Comparison of ENCODE assay signal across 29 cellular contexts in genomic region chr6:139047677-139048076, GRCh38.
"Had no signal": no experiment of that assay in that cellular context is flagged by ENCODE, and none has a peak within 500 bp of the region (broad histone marks: within the 10 kb centered on the region; RNA-seq: fewer than 3 reads in every experiment).

No MANE protein-coding gene starts in this region.

- ATAC-seq: mucosa of descending colon; naive thymus-derived CD4-positive, alpha-beta T cell; natural killer cell treated with Interleukin-12 subunit alpha and Interleukin-12 subunit beta and Interleukin-15 and Interleukin-18, amount 100 ng/mL, for 72 hours; pancreas; right cardiac atrium; stimulated activated effector memory CD8-positive, alpha-beta T cell treated with anti-CD3 and anti-CD28 coated beads, Interleukin-12 subunit alpha, Interleukin-12 subunit beta, amount 100 ng/mL, for 72 hours; upper lobe of right lung had no signal

- H3K9me3 ChIP-seq: left ventricle myocardium inferior, mucosa of descending colon, pancreas, prostate gland, sigmoid colon, spleen, suprapubic skin, thoracic aorta, tibial artery, upper lobe of right lung had no signal

- H3K27me3 ChIP-seq: pancreas, sigmoid colon, spleen, suprapubic skin, tibial artery, upper lobe of right lung had no signal

- H3K36me3 ChIP-seq: left ventricle myocardium inferior, pancreas, prostate gland, suprapubic skin, thoracic aorta, upper lobe of right lung had no signal

- H3K4me3 ChIP-seq: left ventricle myocardium inferior, lung, mucosa of descending colon, pancreas, prostate gland, sigmoid colon, spleen, suprapubic skin, thoracic aorta, tibial artery, upper lobe of right lung had no signal

- H3K4me1 ChIP-seq: left ventricle myocardium inferior, pancreas, prostate gland, spleen, suprapubic skin, tibial artery, upper lobe of right lung had no signal

- DNase-seq: hypothalamus; immature natural killer cell; kidney; left ventricle myocardium inferior; mesendoderm; midbrain; mucosa of descending colon; naive thymus-derived CD4-positive, alpha-beta T cell; nucleus accumbens; pancreas; posterior cingulate gyrus; retina; right cardiac atrium; sigmoid colon; small intestine; spleen; stimulated activated CD4-positive, alpha-beta T cell treated with anti-CD3 and anti-CD28 coated beads, Interleukin-4, amount 100 ng/mL, for 24 hours; stimulated activated naive CD4-positive, alpha-beta T cell; tibial artery; trophoblast cell; upper lobe of right lung had no signal

- FAIRE-seq: islet of Langerhans, kidney, pancreas, small intestine, urothelium cell line had no signal

- H3K27ac ChIP-seq: left ventricle myocardium inferior, pancreas, prostate gland, sigmoid colon, spleen, suprapubic skin, thoracic aorta, tibial artery, upper lobe of right lung had no signal
